In genomic region chr9:128078504-128079434, GRCh38 we compare ENCODE assay signal across 9 cellular contexts. TPM values are rescaled to one million over a fixed set of nuclear protein-coding genes. Genes with fewer than 3 reads are reported as not detected.
DNase-seq lines count a peak whose midpoint lies in the region; ATAC-seq and TF ChIP-seq lines count a peak whose summit lies in the region.
"Had no signal": no experiment of that assay in that cellular context is flagged by ENCODE, and none has a peak within 500 bp of the region (broad histone marks: within the 10 kb centered on the region; RNA-seq: fewer than 3 reads in every experiment).

No MANE protein-coding gene starts in this region.

- H3K36me3 ChIP-seq in upper lobe of right lung: peaks cover 5% of the 10 kb centered on the region

- POLR2A ChIA-PET in activated CD4-positive, alpha-beta memory T cell treated with anti-CD3 and anti-CD28 coated beads, Interleukin-2, amount 10 ng/mL, durations not matched to agents 7 days and 5 days (lab: Charles Lee): interaction anchor here (0.6 to 3.7 kb wide), 6 partner anchors 11 to 81 kb away, joined by 3 to 22 read pairs (median 3); partner anchors contain the start of genes BBLN, NAIF1 and SLC25A25

- no peaks in the 10 kb centered on the region for H3K9me3 Mint-ChIP-seq in activated naive CD4-positive, alpha-beta T cell treated with anti-CD3 and anti-CD28 coated beads, Interleukin-2, amount 50 U/mL, for 24 hours
- no peaks in the 10 kb centered on the region for H3K9me3 Mint-ChIP-seq in activated CD4-positive, alpha-beta memory T cell treated with anti-CD3 and anti-CD28 coated beads, Interleukin-2, amount 10 ng/mL, durations not matched to agents 7 days and 5 days

- H3K27me3 Mint-ChIP-seq in activated naive CD4-positive, alpha-beta T cell treated with anti-CD3 and anti-CD28 coated beads, Interleukin-2, amount 50 U/mL, for 24 hours: no peaks in the 10 kb centered on the region
- no peaks in the 10 kb centered on the region for H3K27me3 Mint-ChIP-seq in activated CD4-positive, alpha-beta memory T cell treated with anti-CD3 and anti-CD28 coated beads, Interleukin-2, amount 10 ng/mL, durations not matched to agents 7 days and 5 days

- no peak overlapping the region for H3K4me3 ChIP-seq in upper lobe of right lung

- H3K4me1 ChIP-seq in upper lobe of right lung: peaks cover 52% of the 10 kb centered on the region

- H3K4me3 Mint-ChIP-seq in activated naive CD4-positive, alpha-beta T cell treated with anti-CD3 and anti-CD28 coated beads, Interleukin-2, amount 50 U/mL, for 24 hours: no peak overlapping the region
- peak overlapping the region; percentile 16 for H3K4me3 Mint-ChIP-seq in activated CD4-positive, alpha-beta memory T cell treated with anti-CD3 and anti-CD28 coated beads, Interleukin-2, amount 10 ng/mL, durations not matched to agents 7 days and 5 days

- no peak for DNase-seq in activated naive CD4-positive, alpha-beta T cell treated with anti-CD3 and anti-CD28 coated beads, Interleukin-2, amount 50 U/mL, for 16 hours
- no peak for DNase-seq in activated CD4-positive, alpha-beta memory T cell treated with anti-CD3 and anti-CD28 coated beads, Interleukin-2, amount 10 ng/mL, durations not matched to agents 7 days and 5 days
- peak; percentile 38 for DNase-seq in kidney glomerular epithelial cell (lab: John Stamatoyannopoulos, UW)
- DNase-seq in upper lobe of right lung: no peak
- DNase-seq in DMS 273 treated with DMSO at 0.1 percent for 48 hours (lab: John Stamatoyannopoulos, UW): no peak
- no peak for DNase-seq in NCI-H2107 treated with DMSO at 0.1 percent for 48 hours (lab: John Stamatoyannopoulos, UW; ENCODE audit: unreplicated experiment)
- no peak for DNase-seq in AG08396 (ENCODE audit: low spot score)
- DNase-seq: DMS79 had no signal

- ATAC-seq in upper lobe of right lung: peak; percentile 84

- CTCF ChIA-PET in activated CD4-positive, alpha-beta memory T cell treated with anti-CD3 and anti-CD28 coated beads, Interleukin-2, amount 10 ng/mL, durations not matched to agents 7 days and 5 days (lab: Charles Lee): interaction anchor here (0.9 to 1.9 kb wide), 6 partner anchors 9 to 136 kb away, joined by 3 to 5 read pairs (median 3); no protein-coding TSS in a partner anchor

- peaks cover 2% of the 10 kb centered on the region for H3K36me3 Mint-ChIP-seq in activated naive CD4-positive, alpha-beta T cell treated with anti-CD3 and anti-CD28 coated beads, Interleukin-2, amount 50 U/mL, for 24 hours
- peaks cover 43% of the 10 kb centered on the region for H3K36me3 Mint-ChIP-seq in activated CD4-positive, alpha-beta memory T cell treated with anti-CD3 and anti-CD28 coated beads, Interleukin-2, amount 10 ng/mL, durations not matched to agents 7 days and 5 days (ENCODE audit: low read depth)

- intact Hi-C loops in upper lobe of right lung (cut with DNase I): no loop called here

- H3K27me3 ChIP-seq in upper lobe of right lung: no peaks in the 10 kb centered on the region

- H3K27ac Mint-ChIP-seq in activated naive CD4-positive, alpha-beta T cell treated with anti-CD3 and anti-CD28 coated beads, Interleukin-2, amount 50 U/mL, for 24 hours: peak overlapping the region; percentile 59
- H3K27ac Mint-ChIP-seq in activated CD4-positive, alpha-beta memory T cell treated with anti-CD3 and anti-CD28 coated beads, Interleukin-2, amount 10 ng/mL, durations not matched to agents 7 days and 5 days: peak overlapping the region; percentile 74

- peak overlapping the region; percentile 73 for H3K27ac ChIP-seq in upper lobe of right lung

- no peaks in the 10 kb centered on the region for H3K9me3 ChIP-seq in upper lobe of right lung

- peaks cover 45% of the 10 kb centered on the region for H3K4me1 Mint-ChIP-seq in activated naive CD4-positive, alpha-beta T cell treated with anti-CD3 and anti-CD28 coated beads, Interleukin-2, amount 50 U/mL, for 24 hours
- H3K4me1 Mint-ChIP-seq in activated CD4-positive, alpha-beta memory T cell treated with anti-CD3 and anti-CD28 coated beads, Interleukin-2, amount 10 ng/mL, durations not matched to agents 7 days and 5 days: peaks cover 51% of the 10 kb centered on the region

- no peak for TF ChIP-seq CTCF in upper lobe of right lung (IDR thresholded peaks at IDR 0.05)

RNA-seq across cellular contexts. Expression of gene SLC25A25, which starts 10.7 kb away (rescaled TPM):
- 10 to 100 TPM; 21.3 to 22.2 TPM for total RNA-seq in activated CD4-positive, alpha-beta memory T cell treated with anti-CD3 and anti-CD28 coated beads, Interleukin-2, amount 10 ng/mL, durations not matched to agents 7 days and 5 days
- total RNA-seq in upper lobe of right lung: 34.7 TPM

RNA-seq across cellular contexts. Expression of gene NAIF1, which starts 11.6 kb away (rescaled TPM):
- total RNA-seq in activated CD4-positive, alpha-beta memory T cell treated with anti-CD3 and anti-CD28 coated beads, Interleukin-2, amount 10 ng/mL, durations not matched to agents 7 days and 5 days: 10 to 100 TPM; 12.0 to 14.1 TPM
- total RNA-seq in upper lobe of right lung: 11.8 TPM

RNA-seq across cellular contexts. Expression of gene PTGES2, which starts 48.8 kb away (rescaled TPM):
- 10 to 100 TPM; 35.6 to 38.1 TPM for total RNA-seq in activated CD4-positive, alpha-beta memory T cell treated with anti-CD3 and anti-CD28 coated beads, Interleukin-2, amount 10 ng/mL, durations not matched to agents 7 days and 5 days
- 35.1 TPM for total RNA-seq in upper lobe of right lung
